ENCODE assay signal across 25 cellular contexts in the genomic region with DNA sequence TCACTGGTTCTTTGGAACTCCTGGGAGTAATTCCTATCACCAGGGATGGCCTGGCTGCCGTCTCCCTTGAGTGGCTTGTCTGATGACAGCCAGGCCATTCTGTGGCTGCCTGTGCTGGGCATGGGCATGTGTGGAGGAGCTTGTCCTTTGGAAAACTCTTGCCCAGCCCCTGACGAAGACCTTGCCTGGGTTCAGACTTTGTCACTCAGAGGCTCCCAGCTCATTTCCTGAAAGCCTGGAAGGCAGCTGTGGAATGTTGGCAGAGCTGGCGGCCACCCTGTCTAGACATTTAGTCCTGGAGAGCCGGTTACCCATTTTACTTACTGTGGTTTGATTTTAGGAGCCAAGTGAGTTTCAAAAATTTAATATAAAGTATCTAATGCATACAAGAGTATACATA. TPM values are rescaled to one million over a fixed set of nuclear protein-coding genes. Genes with fewer than 3 reads are reported as not detected.
"Had no signal": no experiment of that assay in that cellular context is flagged by ENCODE, and none has a peak within 500 bp of the region (broad histone marks: within the 10 kb centered on the region; RNA-seq: fewer than 3 reads in every experiment).

No MANE protein-coding gene starts in this region.

- H3K27me3 ChIP-seq: MG63 had no signal

- H3K4me3 ChIP-seq: MG63, SJCRH30 had no signal

- H3K9me3 ChIP-seq: MG63, SJCRH30 had no signal

- H3K4me1 ChIP-seq: SJCRH30 had no signal

- DNase-seq: IMR-90, Karpas-422, KG1, MG63, NCI-H1092, NCI-H1105 treated with DMSO at 0.1 percent for 48 hours, NCI-H1436 treated with DMSO at 0.1 percent for 48 hours, NCI-H1694 treated with DMSO at 0.1 percent for 48 hours, NCI-H1930, NCI-H2081, NCI-H2107, NCI-H226, NCI-H446, NCI-H510A, NCI-H524 treated with DMSO at 0.1 percent for 48 hours, NCI-H69, NCI-H774, PC-3, SHP77 treated with DMSO at 0.1 percent for 48 hours, SJCRH30 had no signal

- H3K27ac ChIP-seq: RWPE1, SJCRH30 had no signal

- ATAC-seq: HepG2, Panc1, PC-3, Right ventricle myocardium inferior, SK-N-SH treated with all-trans-retinoic acid at 6 μM for 48 hours had no signal

- H3K36me3 ChIP-seq: MG63, SJCRH30 had no signal

RNA-seq across cellular contexts. Expression of a gene that starts 34.0 kb away (rescaled TPM):
- total RNA-seq: HepG2, IMR-90, PC-3, Right ventricle myocardium inferior, SJCRH30 had no signal
- polyA plus RNA-seq: HepG2, IMR-90 had no signal
